ENCODE assay signal across 8 cellular contexts in genomic region chr16:56520251-56520577, GRCh38. TPM values are rescaled to one million over a fixed set of nuclear protein-coding genes. Genes with fewer than 3 reads are reported as not detected.
DNase-seq lines count a peak whose midpoint lies in the region; ATAC-seq lines count a peak whose summit lies in the region.

No MANE protein-coding gene starts in this region.

- H3K4me1 ChIP-seq in CD4-positive, alpha-beta memory T cell (ENCODE audit: insufficient read depth, low read length), result peaks cover 37% of the 10 kb centered on the region
- H3K4me1 ChIP-seq in NT2/D1 (ENCODE audit: insufficient read depth, insufficient read length), result peaks cover 2% of the 10 kb centered on the region
- H3K4me1 ChIP-seq in neuron (ENCODE audit: insufficient read depth, low read length), result peaks cover 14% of the 10 kb centered on the region

- no peak for DNase-seq in CD4-positive, alpha-beta memory T cell
- no peak for DNase-seq in NT2/D1 (ENCODE audit: low read depth, low spot score)
- DNase-seq in effector memory CD8-positive, alpha-beta T cell, result no peak

- H3K27me3 ChIP-seq in CD4-positive, alpha-beta memory T cell (ENCODE audit: insufficient read depth, low read length), result no peaks in the 10 kb centered on the region
- H3K27me3 ChIP-seq in NT2/D1 (ENCODE audit: insufficient read depth, insufficient read length) (no peaks in the 10 kb centered on the region), neuron (ENCODE audit: insufficient read depth, low read length) (peaks cover under 1% of the 10 kb centered on the region)

- peaks cover 32 to 53% (median 39%) of the 10 kb centered on the region in 4 donors for H3K4me1 Mint-ChIP-seq in CD4-positive, alpha-beta memory T cell
- peaks cover 23 to 28% of the 10 kb centered on the region in 2 donors for H3K4me1 Mint-ChIP-seq in effector memory CD8-positive, alpha-beta T cell (ENCODE audit: low read depth in 2 of 2)

- peak overlapping the region in 1 of 2 donors; percentile 93 for H3K4me3 ChIP-seq in CD4-positive, alpha-beta memory T cell (ENCODE audit: low read length in 2 of 2)
- peak overlapping the region; percentile 92 for H3K4me3 ChIP-seq in NT2/D1 (ENCODE audit: insufficient read length, low read depth)
- H3K4me3 ChIP-seq in neuron (ENCODE audit: low read length), result peak overlapping the region; percentile 88

- H3K27ac ChIP-seq in CD4-positive, alpha-beta memory T cell (ENCODE audit: low read depth, low read length), result peak overlapping the region; percentile 73

- H3K36me3 Mint-ChIP-seq in CD4-positive, alpha-beta memory T cell, result no peaks in the 10 kb centered on the region
- peaks cover 14% of the 10 kb centered on the region for H3K36me3 Mint-ChIP-seq in effector memory CD8-positive, alpha-beta T cell (ENCODE audit: insufficient read depth)

- H3K36me3 ChIP-seq in CD4-positive, alpha-beta memory T cell (ENCODE audit: insufficient read depth, low read length), result no peaks in the 10 kb centered on the region
- H3K36me3 ChIP-seq in NT2/D1 (ENCODE audit: insufficient read depth, insufficient read length, low read length), result no peaks in the 10 kb centered on the region
- H3K36me3 ChIP-seq in neuron (ENCODE audit: insufficient read depth, low read length), result no peaks in the 10 kb centered on the region

- peak overlapping the region; percentile 82 to 93 (median 92) for H3K27ac Mint-ChIP-seq in CD4-positive, alpha-beta memory T cell
- peak overlapping the region; percentile 91 for H3K27ac Mint-ChIP-seq in effector memory CD8-positive, alpha-beta T cell

- peak overlapping the region; percentile 86 to 90 (median 88) for H3K4me3 Mint-ChIP-seq in CD4-positive, alpha-beta memory T cell
- peak overlapping the region; percentile 80 to 81 for H3K4me3 Mint-ChIP-seq in effector memory CD8-positive, alpha-beta T cell

- H3K27me3 Mint-ChIP-seq in CD4-positive, alpha-beta memory T cell, result no peaks in the 10 kb centered on the region
- H3K27me3 Mint-ChIP-seq in effector memory CD8-positive, alpha-beta T cell, result no peaks in the 10 kb centered on the region

- CTCF ChIA-PET in CD4-positive, alpha-beta memory T cell (lab: Charles Lee; ENCODE audit: partially characterized antibody), result interaction anchor here (0.6 to 1.6 kb wide), 2 partner anchors 182 to 226 kb away, joined by 4 to 7 read pairs; no protein-coding TSS in a partner anchor

- peak overlapping the region; percentile 88 for H2AFZ ChIP-seq in neuron (ENCODE audit: low read depth, low read length)

- H3K9me3 ChIP-seq in CD4-positive, alpha-beta memory T cell (ENCODE audit: control insufficient read depth in 1 of 2, low read length in 2 of 2), result no peaks in the 10 kb centered on the region
- H3K9me3 ChIP-seq in NT2/D1 (ENCODE audit: insufficient read depth, low read length), result no peaks in the 10 kb centered on the region
- H3K9me3 ChIP-seq in neuron (ENCODE audit: low read length), result no peaks in the 10 kb centered on the region

- H3K9me3 Mint-ChIP-seq in CD4-positive, alpha-beta memory T cell, result peaks cover 0 to 4% (median 0%) of the 10 kb centered on the region in 8 donors
- H3K9me3 Mint-ChIP-seq in effector memory CD8-positive, alpha-beta T cell, result no peaks in the 10 kb centered on the region

- ATAC-seq in effector memory CD8-positive, alpha-beta T cell (replicated peaks), result no peak
- ATAC-seq in GM21390 (IDR thresholded peaks at IDR 0.05; ENCODE audit: unreplicated experiment), result no peak
- no peak for ATAC-seq in HG03571 (IDR thresholded peaks at IDR 0.05; ENCODE audit: unreplicated experiment)
- no peak for ATAC-seq in HG02852 (IDR thresholded peaks at IDR 0.05; ENCODE audit: unreplicated experiment)
- no peak for ATAC-seq in HG03521 (IDR thresholded peaks at IDR 0.05; ENCODE audit: unreplicated experiment)

- intact Hi-C loops in CD4-positive, alpha-beta memory T cell (cut with micrococcal nuclease), result loop anchor here (1.0 kb wide), 1 partner anchor 69 kb away; the partner anchor contains the start of genes NUDT21 and OGFOD1

- peak overlapping the region; percentile 63 for H3K9ac ChIP-seq in NT2/D1 (ENCODE audit: insufficient read length, low read depth)

- POLR2A ChIA-PET in CD4-positive, alpha-beta memory T cell (lab: Charles Lee; ENCODE audit: partially characterized antibody), result interaction anchor here (0.6 to 1.8 kb wide), 8 partner anchors 9 to 411 kb away, joined by 3 to 11 read pairs (median 4); partner anchors contain the start of genes MT2A, NUDT21 and OGFOD1

RNA-seq across cellular contexts. Expression of gene BBS2, which starts 0.4 kb away (rescaled TPM):
- 10 to 100 TPM; 95.8 to 96.0 TPM for total RNA-seq in CD4-positive, alpha-beta memory T cell
- 10 to 100 TPM; 36.6 to 39.2 TPM for polyA plus RNA-seq in CD4-positive, alpha-beta memory T cell

RNA-seq across cellular contexts. Expression of gene MT4, which starts 44.7 kb away (rescaled TPM):
- total RNA-seq in CD4-positive, alpha-beta memory T cell, result not detected
- not detected for polyA plus RNA-seq in CD4-positive, alpha-beta memory T cell
